Comparison of ENCODE assay signal across 9 cellular contexts in genomic region chr20:57574954-57575353, GRCh38. TPM values are rescaled to one million over a fixed set of nuclear protein-coding genes. Genes with fewer than 3 reads are reported as not detected.
"Had no signal": no experiment of that assay in that cellular context is flagged by ENCODE, and none has a peak within 500 bp of the region (broad histone marks: within the 10 kb centered on the region; RNA-seq: fewer than 3 reads in every experiment).

No MANE protein-coding gene starts in this region.

- FAIRE-seq: G401.6, GM12878, GM12891, GM12892, GM18507, GM19239 had no signal

- DNase-seq: GDM1, GF-D8 had no signal

- H3K4me3 ChIP-seq: GM12878 had no signal

- ATAC-seq: GM12878 had no signal

RNA-seq across cellular contexts. Expression of gene PCK1, which starts 14.0 kb away (rescaled TPM):
- total RNA-seq: G401 had no signal

RNA-seq across cellular contexts. Expression of gene ZBP1, which starts 45.3 kb away (rescaled TPM):
- total RNA-seq: G401 had no signal
